ENCODE assay signal across 8 cellular contexts in the genomic region with DNA sequence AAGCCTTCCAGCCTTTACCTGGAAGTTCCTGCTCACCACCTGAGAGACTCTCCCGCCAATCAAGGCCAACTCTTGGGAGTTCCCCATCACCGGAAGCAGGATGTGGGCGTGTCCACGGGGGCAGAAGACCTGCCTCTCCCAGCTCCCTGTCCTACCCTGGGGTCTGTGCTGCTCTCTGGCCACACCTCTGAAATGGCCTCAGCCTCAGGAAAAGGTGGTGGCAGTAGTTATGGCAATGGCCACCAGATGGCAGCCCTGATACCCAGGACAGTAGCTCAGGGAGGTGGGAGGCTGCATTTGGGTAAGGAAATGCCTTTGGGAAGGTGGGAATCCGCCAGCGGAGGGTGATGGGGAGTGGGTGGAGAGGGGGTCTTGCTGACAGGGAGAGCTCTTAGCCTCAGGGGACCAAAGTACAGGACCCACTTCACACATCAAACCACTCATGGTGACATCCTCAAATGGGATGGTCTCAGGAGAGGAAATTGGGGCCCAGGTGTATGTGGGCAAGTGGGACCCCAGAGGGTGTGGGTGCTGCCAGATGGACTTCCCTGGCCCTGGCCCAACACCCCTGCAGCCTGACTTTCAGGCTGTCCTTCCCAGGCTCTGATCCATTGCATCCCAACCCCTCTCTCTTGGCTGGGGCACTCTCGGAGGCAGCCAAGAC. TPM values are rescaled to one million over a fixed set of nuclear protein-coding genes. Genes with fewer than 3 reads are reported as not detected.
A peak's percentile ranks its signal among the peaks of the same experiment; 100 is the strongest.
DNase-seq lines count a peak whose midpoint lies in the region; ATAC-seq and TF ChIP-seq lines count a peak whose summit lies in the region.

No MANE protein-coding gene starts in this region.

- H3K27ac Mint-ChIP-seq in CD4-positive, alpha-beta T cell = no peak overlapping the region

- no peak for TF ChIP-seq POLR2A in heart left ventricle (IDR thresholded peaks at IDR 0.05)

- H3K4me1 ChIP-seq in heart left ventricle = no peaks in the 10 kb centered on the region

- ATAC-seq in CD4-positive, alpha-beta T cell (ENCODE audit: poor library complexity) = peak; percentile 91
- ATAC-seq in GM19463 (IDR thresholded peaks at IDR 0.05; ENCODE audit: unreplicated experiment) (peak; percentile 79), SK-N-SH treated with all-trans-retinoic acid at 6 μM for 48 hours (peak; percentile 95), heart left ventricle (peak in 3 of 4 donors; percentile 59 to 88 (median 77)), HG03439 (IDR thresholded peaks at IDR 0.05; ENCODE audit: unreplicated experiment) (no peak)

- no peak overlapping the region for H3K4me3 Mint-ChIP-seq in CD4-positive, alpha-beta T cell

- H3K36me3 ChIP-seq in heart left ventricle = no peaks in the 10 kb centered on the region

- H3K36me3 Mint-ChIP-seq in CD4-positive, alpha-beta T cell (ENCODE audit: low read depth) = no peaks in the 10 kb centered on the region

- intact Hi-C loops in CD4-positive, alpha-beta T cell (cut with DNase I, micrococcal nuclease) = loop anchor here (1.0 kb wide), 1 partner anchor 47 kb away; no protein-coding TSS in a partner anchor
- intact Hi-C loops in heart left ventricle (cut with DNase I) = loop anchor here (1.0 to 5.0 kb wide), 6 partner anchors 44 to 48 kb away; no protein-coding TSS in a partner anchor

- peaks cover 28% of the 10 kb centered on the region for H3K27me3 ChIP-seq in CD4-positive, alpha-beta T cell (ENCODE audit: control insufficient read depth, insufficient read depth, low read length)
- H3K27me3 ChIP-seq in heart left ventricle = peaks cover 4 to 82% (median 27%) of the 10 kb centered on the region in 9 donors

- peak; percentile 78 for TF ChIP-seq CTCF in CD4-positive, alpha-beta T cell (IDR thresholded peaks at IDR 0.05)
- TF ChIP-seq CTCF in heart left ventricle (IDR thresholded peaks at IDR 0.05) = peak; percentile 60 to 80 (median 70)
- TF ChIP-seq CTCF in retinal pigment epithelial cell (conservative IDR thresholded peaks at IDR 0.05; ENCODE audit: low read depth, low read length) = peak; percentile 95

- no peak overlapping the region for H3K27ac ChIP-seq in CD4-positive, alpha-beta T cell (ENCODE audit: low read depth, low read length)
- no peak overlapping the region for H3K27ac ChIP-seq in heart left ventricle

- peak; percentile 43 to 73 (median 61) for DNase-seq in CD4-positive, alpha-beta T cell
- DNase-seq in LHCN-M2 (ENCODE audit: low read depth) = peak; percentile 47
- peak; percentile 72 for DNase-seq in activated naive CD4-positive, alpha-beta T cell treated with anti-CD3 and anti-CD28 coated beads, Interleukin-2, amount 50 U/mL, for 16 hours
- DNase-seq in heart left ventricle = peak in 4 of 5 donors; percentile 36 to 67 (median 59)
- peak; percentile 3 for DNase-seq in retinal pigment epithelial cell (ENCODE audit: low read depth)

- H3K9me3 Mint-ChIP-seq in CD4-positive, alpha-beta T cell = no peaks in the 10 kb centered on the region

- H3K4me3 ChIP-seq in heart left ventricle = no peak overlapping the region
- no peak overlapping the region for H3K4me3 ChIP-seq in retinal pigment epithelial cell (ENCODE audit: low read length)

- 15 to 22% (median 21%) methylated on average over 7 of the region's 7 CpGs for WGBS in heart left ventricle, 4 donors

- H3K9me3 ChIP-seq in CD4-positive, alpha-beta T cell (ENCODE audit: control insufficient read depth, low read length) = no peaks in the 10 kb centered on the region
- H3K9me3 ChIP-seq in heart left ventricle = no peaks in the 10 kb centered on the region

- CTCF ChIA-PET in CD4-positive, alpha-beta T cell (lab: Charles Lee) = interaction anchor here (0.7 to 11.2 kb wide), 6 partner anchors 28 to 183 kb away, joined by 3 to 151 read pairs (median 4); a partner anchor contains a TSS

- H3K27me3 Mint-ChIP-seq in CD4-positive, alpha-beta T cell = peaks cover 78% of the 10 kb centered on the region

- no peaks in the 10 kb centered on the region for H3K4me1 Mint-ChIP-seq in CD4-positive, alpha-beta T cell (ENCODE audit: low read depth)

- POLR2A ChIA-PET in CD4-positive, alpha-beta T cell (lab: Charles Lee) = interaction anchor here (0.9 to 3.1 kb wide), 3 partner anchors 44 to 53 kb away, joined by 4 to 23 read pairs (median 4); no protein-coding TSS in a partner anchor

TF ChIP-seq in SK-N-SH treated with all-trans-retinoic acid at 6 μM for 48 hours, 23 proteins besides CTCF, POLR2A, EP300 and RAD21:
- TF ChIP-seq PPARA (CRISPR knock-in tag; IDR thresholded peaks at IDR 0.05; ENCODE audit: borderline replicate concordance) (no peak), TCF4 (CRISPR knock-in tag; IDR thresholded peaks at IDR 0.05; ENCODE audit: borderline replicate concordance) (no peak), BACH2 (CRISPR knock-in tag; IDR thresholded peaks at IDR 0.05; ENCODE audit: borderline replicate concordance) (no peak), ZFP30 (CRISPR knock-in tag; IDR thresholded peaks at IDR 0.05) (no peak), ARNTL (CRISPR knock-in tag; IDR thresholded peaks at IDR 0.05; ENCODE audit: borderline replicate concordance, low read depth) (no peak), GLIS3 (CRISPR knock-in tag; IDR thresholded peaks at IDR 0.05) (no peak)
- TF ChIP-seq, protein P1, sequence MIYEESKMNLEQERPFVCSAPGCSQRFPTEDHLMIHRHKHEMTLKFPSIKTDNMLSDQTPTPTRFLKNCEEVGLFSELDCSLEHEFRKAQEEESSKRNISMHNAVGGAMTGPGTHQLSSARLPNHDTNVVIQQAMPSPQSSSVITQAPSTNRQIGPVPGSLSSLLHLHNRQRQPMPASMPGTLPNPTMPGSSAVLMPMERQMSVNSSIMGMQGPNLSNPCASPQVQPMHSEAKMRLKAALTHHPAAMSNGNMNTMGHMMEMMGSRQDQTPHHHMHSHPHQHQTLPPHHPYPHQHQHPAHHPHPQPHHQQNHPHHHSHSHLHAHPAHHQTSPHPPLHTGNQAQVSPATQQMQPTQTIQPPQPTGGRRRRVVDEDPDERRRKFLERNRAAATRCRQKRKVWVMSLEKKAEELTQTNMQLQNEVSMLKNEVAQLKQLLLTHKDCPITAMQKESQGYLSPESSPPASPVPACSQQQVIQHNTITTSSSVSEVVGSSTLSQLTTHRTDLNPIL (CRISPR knock-in tag; IDR thresholded peaks at IDR 0.05; ENCODE audit: low read depth) = no peak
- TF ChIP-seq, protein P2, sequence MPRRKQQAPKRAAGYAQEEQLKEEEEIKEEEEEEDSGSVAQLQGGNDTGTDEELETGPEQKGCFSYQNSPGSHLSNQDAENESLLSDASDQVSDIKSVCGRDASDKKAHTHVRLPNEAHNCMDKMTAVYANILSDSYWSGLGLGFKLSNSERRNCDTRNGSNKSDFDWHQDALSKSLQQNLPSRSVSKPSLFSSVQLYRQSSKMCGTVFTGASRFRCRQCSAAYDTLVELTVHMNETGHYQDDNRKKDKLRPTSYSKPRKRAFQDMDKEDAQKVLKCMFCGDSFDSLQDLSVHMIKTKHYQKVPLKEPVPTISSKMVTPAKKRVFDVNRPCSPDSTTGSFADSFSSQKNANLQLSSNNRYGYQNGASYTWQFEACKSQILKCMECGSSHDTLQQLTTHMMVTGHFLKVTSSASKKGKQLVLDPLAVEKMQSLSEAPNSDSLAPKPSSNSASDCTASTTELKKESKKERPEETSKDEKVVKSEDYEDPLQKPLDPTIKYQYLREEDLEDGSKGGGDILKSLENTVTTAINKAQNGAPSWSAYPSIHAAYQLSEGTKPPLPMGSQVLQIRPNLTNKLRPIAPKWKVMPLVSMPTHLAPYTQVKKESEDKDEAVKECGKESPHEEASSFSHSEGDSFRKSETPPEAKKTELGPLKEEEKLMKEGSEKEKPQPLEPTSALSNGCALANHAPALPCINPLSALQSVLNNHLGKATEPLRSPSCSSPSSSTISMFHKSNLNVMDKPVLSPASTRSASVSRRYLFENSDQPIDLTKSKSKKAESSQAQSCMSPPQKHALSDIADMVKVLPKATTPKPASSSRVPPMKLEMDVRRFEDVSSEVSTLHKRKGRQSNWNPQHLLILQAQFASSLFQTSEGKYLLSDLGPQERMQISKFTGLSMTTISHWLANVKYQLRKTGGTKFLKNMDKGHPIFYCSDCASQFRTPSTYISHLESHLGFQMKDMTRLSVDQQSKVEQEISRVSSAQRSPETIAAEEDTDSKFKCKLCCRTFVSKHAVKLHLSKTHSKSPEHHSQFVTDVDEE (CRISPR knock-in tag; IDR thresholded peaks at IDR 0.05) = no peak
- TF ChIP-seq, protein P3, sequence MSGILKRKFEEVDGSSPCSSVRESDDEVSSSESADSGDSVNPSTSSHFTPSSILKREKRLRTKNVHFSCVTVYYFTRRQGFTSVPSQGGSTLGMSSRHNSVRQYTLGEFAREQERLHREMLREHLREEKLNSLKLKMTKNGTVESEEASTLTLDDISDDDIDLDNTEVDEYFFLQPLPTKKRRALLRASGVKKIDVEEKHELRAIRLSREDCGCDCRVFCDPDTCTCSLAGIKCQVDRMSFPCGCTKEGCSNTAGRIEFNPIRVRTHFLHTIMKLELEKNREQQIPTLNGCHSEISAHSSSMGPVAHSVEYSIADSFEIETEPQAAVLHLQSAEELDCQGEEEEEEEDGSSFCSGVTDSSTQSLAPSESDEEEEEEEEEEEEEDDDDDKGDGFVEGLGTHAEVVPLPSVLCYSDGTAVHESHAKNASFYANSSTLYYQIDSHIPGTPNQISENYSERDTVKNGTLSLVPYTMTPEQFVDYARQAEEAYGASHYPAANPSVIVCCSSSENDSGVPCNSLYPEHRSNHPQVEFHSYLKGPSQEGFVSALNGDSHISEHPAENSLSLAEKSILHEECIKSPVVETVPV (CRISPR knock-in tag; IDR thresholded peaks at IDR 0.05) = no peak

RNA-seq across cellular contexts. Expression of a gene that starts 33.9 kb away (rescaled TPM):
- total RNA-seq in CD4-positive, alpha-beta T cell = not detected
- total RNA-seq in LHCN-M2 (2014; rRNA removed) (15.1 and 16.1 TPM in 2 replicates), heart left ventricle (10 to 100 TPM in 2 of 9 donors, 1 to 10 TPM in 7; 1.9 to 11.1 (median 6.1) TPM)
- 4.3 TPM for polyA plus RNA-seq in LHCN-M2 (2012)
- polyA plus RNA-seq in heart left ventricle = 10 to 100 TPM in 1 of 2 donors, 1 to 10 TPM in 1; 10.0 to 10.6 TPM

RNA-seq across cellular contexts. Expression of a gene that starts 35.4 kb away (rescaled TPM):
- total RNA-seq in CD4-positive, alpha-beta T cell = not detected
- total RNA-seq in LHCN-M2 (2014; rRNA removed) (not detected in 2 replicates), heart left ventricle (under 1 TPM in 6 of 9 donors, not detected in 3; 0.15 to 0.94 (median 0.20) TPM)
- not detected for polyA plus RNA-seq in LHCN-M2 (2012)
- under 1 TPM; 0.08 to 0.15 TPM for polyA plus RNA-seq in heart left ventricle

Comparison
In these comparisons a context has a peak if more than half of its experiments do, and no peak if none do; other contexts are left out.
1. DNase-seq: peak in every context shown above with its lines; median percentile 72 in activated naive CD4-positive, alpha-beta T cell treated with anti-CD3 and anti-CD28 coated beads, Interleukin-2, amount 50 U/mL, for 16 hours; 61 in CD4-positive, alpha-beta T cell; 59 in heart left ventricle; 47 in LHCN-M2; 3 in retinal pigment epithelial cell.